ENCODE assay signal across 1 cellular context in genomic region chrX:51395807-51396728, GRCh38.
TF ChIP-seq lines count a peak whose summit lies in the region.

No MANE protein-coding gene starts in this region.

TF ChIP-seq in WTC11, 78 proteins besides CTCF, POLR2A, EP300 and RAD21 (continued from another document):
- TF ChIP-seq ZNF532 (CRISPR knock-in tag; IDR thresholded peaks at IDR 0.05; ENCODE audit: borderline replicate concordance), result no peak
- TF ChIP-seq JUN (CRISPR knock-in tag; IDR thresholded peaks at IDR 0.05), result 0 out of 2 replicates have a peak, but pooled peaks have one; percentile 29
- TF ChIP-seq SOX15 (CRISPR knock-in tag; IDR thresholded peaks at IDR 0.05), result no peak
- peak; percentile 28; the same call in 1 of the 2 replicates for TF ChIP-seq MYBL2 (CRISPR knock-in tag; IDR thresholded peaks at IDR 0.05)
- TF ChIP-seq GABPB1 (CRISPR knock-in tag; IDR thresholded peaks at IDR 0.05), result no peak
